Comparison of ENCODE assay signal across 8 cellular contexts in the genomic region with DNA sequence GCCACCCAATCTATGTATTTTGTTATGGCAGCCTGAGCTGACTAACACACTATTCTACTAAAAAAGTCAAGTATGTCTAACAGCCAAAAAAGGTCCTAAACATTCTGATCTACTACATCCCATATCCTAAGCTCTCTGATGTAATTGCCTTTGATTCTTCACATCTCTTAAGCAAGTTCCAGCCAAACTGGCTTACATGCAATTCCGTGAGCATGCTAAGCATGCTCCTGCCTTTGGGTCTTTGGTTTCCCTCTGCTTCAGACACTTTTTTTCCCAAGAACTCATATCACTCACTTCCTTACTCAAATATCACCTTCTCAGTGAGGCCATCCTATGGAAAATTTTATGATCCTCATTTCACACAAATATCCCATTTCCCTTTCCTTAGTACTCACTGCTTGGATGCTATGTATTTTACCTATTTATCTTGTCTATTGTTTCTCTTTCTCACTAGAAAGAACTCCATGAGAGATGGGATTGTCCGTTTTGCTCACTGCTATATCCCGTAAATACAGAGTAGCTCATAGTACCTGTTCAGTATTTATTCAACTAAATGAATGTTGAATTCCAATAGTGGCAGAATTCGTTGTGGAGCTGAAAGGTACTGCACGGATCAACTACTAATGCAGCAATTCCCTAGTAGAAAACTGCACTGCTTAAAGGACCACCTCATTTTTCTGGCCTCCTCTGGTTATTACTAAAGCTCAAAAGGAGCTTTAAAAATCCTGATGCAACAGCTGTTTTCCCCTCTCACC.
DNase-seq lines count a peak whose midpoint lies in the region; ATAC-seq and TF ChIP-seq lines count a peak whose summit lies in the region.

No MANE protein-coding gene starts in this region.

- H3K36me3 Mint-ChIP-seq in stimulated activated memory B cell treated with anti-CD40 and anti-IgM and Interleukin-4, amounts not matched to agents 10 μg/mL and 1 μg/mL and 100 μg/mL, for 72 hours, result peaks cover 17% of the 10 kb centered on the region

- H3K4me1 Mint-ChIP-seq in stimulated activated memory B cell treated with anti-CD40 and anti-IgM and Interleukin-4, amounts not matched to agents 10 μg/mL and 1 μg/mL and 100 μg/mL, for 72 hours, result peaks cover 52% of the 10 kb centered on the region

- no peaks in the 10 kb centered on the region for H3K9me3 Mint-ChIP-seq in stimulated activated memory B cell treated with anti-CD40 and anti-IgM and Interleukin-4, amounts not matched to agents 10 μg/mL and 1 μg/mL and 100 μg/mL, for 72 hours

- peaks cover 22% of the 10 kb centered on the region for H3K4me1 ChIP-seq in RWPE2 (ENCODE audit: insufficient read depth, poor library complexity, severe bottlenecking)

- DNase-seq in NCI-H526 (lab: John Stamatoyannopoulos, UW), result peak; percentile 10 to 21
- DNase-seq in NCI-H526 treated with DMSO at 0.1 percent for 48 hours (lab: John Stamatoyannopoulos, UW), result no peak
- DNase-seq in RWPE2 (ENCODE audit: low spot score), result no peak
- peak; percentile 34 for DNase-seq in fibroblast of mammary gland (ENCODE audit: low read depth)
- DNase-seq in stimulated activated CD4-positive, alpha-beta T cell treated with anti-CD3 and anti-CD28 coated beads, Interleukin-4, amount 100 ng/mL, for 24 hours, result no peak
- DNase-seq in SKM-1 treated with dmso at 0.1 percent for 144 hours (lab: John Stamatoyannopoulos, UW; ENCODE audit: unreplicated experiment), result no peak

- TF ChIP-seq CTCF in RWPE2 (IDR thresholded peaks at IDR 0.05; ENCODE audit: poor library complexity, severe bottlenecking) (peak; percentile 39), fibroblast of mammary gland (conservative IDR thresholded peaks at IDR 0.05; ENCODE audit: control insufficient read depth, insufficient read depth, low read depth, low read length) (peak; percentile 28)

- H3K27me3 Mint-ChIP-seq in stimulated activated memory B cell treated with anti-CD40 and anti-IgM and Interleukin-4, amounts not matched to agents 10 μg/mL and 1 μg/mL and 100 μg/mL, for 72 hours, result no peaks in the 10 kb centered on the region

- peak overlapping the region; percentile 90 for H3K4me3 Mint-ChIP-seq in stimulated activated memory B cell treated with anti-CD40 and anti-IgM and Interleukin-4, amounts not matched to agents 10 μg/mL and 1 μg/mL and 100 μg/mL, for 72 hours

- peak overlapping the region; percentile 94 for H3K27ac Mint-ChIP-seq in stimulated activated memory B cell treated with anti-CD40 and anti-IgM and Interleukin-4, amounts not matched to agents 10 μg/mL and 1 μg/mL and 100 μg/mL, for 72 hours

- H3K36me3 ChIP-seq in RWPE2 (ENCODE audit: low read depth), result peaks cover 10% of the 10 kb centered on the region

- no peak for ATAC-seq in RWPE2 (ENCODE audit: low read depth)
- ATAC-seq in stimulated activated memory B cell treated with anti-CD40 and anti-IgM and Interleukin-4, amounts not matched to agents 10 μg/mL and 1 μg/mL and 100 μg/mL, for 72 hours, result no peak
- no peak for ATAC-seq in GM19452 (IDR thresholded peaks at IDR 0.05; ENCODE audit: unreplicated experiment)

- H3K9me3 ChIP-seq in RWPE2 (ENCODE audit: severe bottlenecking), result no peaks in the 10 kb centered on the region

- H3K4me3 ChIP-seq in RWPE2 (ENCODE audit: severe bottlenecking), result peak overlapping the region; percentile 86
- peak overlapping the region; percentile 69 for H3K4me3 ChIP-seq in fibroblast of mammary gland (ENCODE audit: control insufficient read depth, low read depth, low read length)

- no peaks in the 10 kb centered on the region for H3K27me3 ChIP-seq in RWPE2 (ENCODE audit: insufficient read depth, poor library complexity, severe bottlenecking)

- peak overlapping the region; percentile 79 for H3K27ac ChIP-seq in RWPE2 (ENCODE audit: poor library complexity, severe bottlenecking)

Comparison
In these comparisons a context has a peak if more than half of its experiments do, and no peak if none do; other contexts are left out.
1. DNase-seq: peak in NCI-H526 (2 of 2) and fibroblast of mammary gland (single experiment); none in NCI-H526 treated with DMSO at 0.1 percent for 48 hours (single experiment), RWPE2 (single experiment), stimulated activated CD4-positive, alpha-beta T cell treated with anti-CD3 and anti-CD28 coated beads, Interleukin-4, amount 100 ng/mL, for 24 hours (single experiment) and SKM-1 treated with dmso at 0.1 percent for 144 hours (single experiment).